In genomic region chr10:131767716-131768115, GRCh38 we compare ENCODE assay signal across 19 cellular contexts.
"Had no signal": no experiment of that assay in that cellular context is flagged by ENCODE, and none has a peak within 500 bp of the region (broad histone marks: within the 10 kb centered on the region; RNA-seq: fewer than 3 reads in every experiment).

No MANE protein-coding gene starts in this region.

- H3K27ac Mint-ChIP-seq: dendritic cell treated with granulocyte-macrophage colony-stimulating factor and Interleukin-4, amounts not matched to agents 40 ng/mL and 50 ng/mL, for 4 days; effector memory CD8-positive, alpha-beta T cell; mesothelial cell of epicardium; naive B cell; naive thymus-derived CD8-positive, alpha-beta T cell had no signal

- H3K27me3 Mint-ChIP-seq: dendritic cell treated with granulocyte-macrophage colony-stimulating factor and Interleukin-4, amounts not matched to agents 40 ng/mL and 50 ng/mL, for 4 days had no signal

- ATAC-seq: effector memory CD8-positive, alpha-beta T cell; foreskin keratinocyte; gastrocnemius medialis; heart right ventricle; left cardiac atrium; left lung; left ventricle myocardium superior; lower lobe of right lung; mucosa of descending colon; naive thymus-derived CD8-positive, alpha-beta T cell had no signal

- H3K9me3 Mint-ChIP-seq: dendritic cell treated with granulocyte-macrophage colony-stimulating factor and Interleukin-4, amounts not matched to agents 40 ng/mL and 50 ng/mL, for 4 days; effector memory CD8-positive, alpha-beta T cell; mesothelial cell of epicardium had no signal

- H3K36me3 Mint-ChIP-seq: mesothelial cell of epicardium; naive B cell; naive thymus-derived CD8-positive, alpha-beta T cell had no signal

- DNase-seq: cortex of kidney; effector CD8-positive, alpha-beta T cell; effector memory CD8-positive, alpha-beta T cell; endodermal cell; foreskin keratinocyte; gastrocnemius medialis; glutamatergic neuron; heart right ventricle; hippocampal formation; left lung; left ventricle myocardium superior; lower lobe of right lung; mesenchymal stem cell; mucosa of descending colon; naive B cell; naive thymus-derived CD8-positive, alpha-beta T cell had no signal

- H3K4me3 Mint-ChIP-seq: dendritic cell treated with granulocyte-macrophage colony-stimulating factor and Interleukin-4, amounts not matched to agents 40 ng/mL and 50 ng/mL, for 4 days; effector memory CD8-positive, alpha-beta T cell; endodermal cell; mesothelial cell of epicardium; naive B cell; naive thymus-derived CD8-positive, alpha-beta T cell had no signal
